In genomic region chr20:1312308-1312707, GRCh38 we compare ENCODE assay signal across 1 cellular context.
TF ChIP-seq lines count a peak whose summit lies in the region.

No MANE protein-coding gene starts in this region.

TF ChIP-seq in GM23338, 12 proteins besides CTCF, POLR2A, EP300 and RAD21 (continued from another document):
- TF ChIP-seq, protein P1, sequence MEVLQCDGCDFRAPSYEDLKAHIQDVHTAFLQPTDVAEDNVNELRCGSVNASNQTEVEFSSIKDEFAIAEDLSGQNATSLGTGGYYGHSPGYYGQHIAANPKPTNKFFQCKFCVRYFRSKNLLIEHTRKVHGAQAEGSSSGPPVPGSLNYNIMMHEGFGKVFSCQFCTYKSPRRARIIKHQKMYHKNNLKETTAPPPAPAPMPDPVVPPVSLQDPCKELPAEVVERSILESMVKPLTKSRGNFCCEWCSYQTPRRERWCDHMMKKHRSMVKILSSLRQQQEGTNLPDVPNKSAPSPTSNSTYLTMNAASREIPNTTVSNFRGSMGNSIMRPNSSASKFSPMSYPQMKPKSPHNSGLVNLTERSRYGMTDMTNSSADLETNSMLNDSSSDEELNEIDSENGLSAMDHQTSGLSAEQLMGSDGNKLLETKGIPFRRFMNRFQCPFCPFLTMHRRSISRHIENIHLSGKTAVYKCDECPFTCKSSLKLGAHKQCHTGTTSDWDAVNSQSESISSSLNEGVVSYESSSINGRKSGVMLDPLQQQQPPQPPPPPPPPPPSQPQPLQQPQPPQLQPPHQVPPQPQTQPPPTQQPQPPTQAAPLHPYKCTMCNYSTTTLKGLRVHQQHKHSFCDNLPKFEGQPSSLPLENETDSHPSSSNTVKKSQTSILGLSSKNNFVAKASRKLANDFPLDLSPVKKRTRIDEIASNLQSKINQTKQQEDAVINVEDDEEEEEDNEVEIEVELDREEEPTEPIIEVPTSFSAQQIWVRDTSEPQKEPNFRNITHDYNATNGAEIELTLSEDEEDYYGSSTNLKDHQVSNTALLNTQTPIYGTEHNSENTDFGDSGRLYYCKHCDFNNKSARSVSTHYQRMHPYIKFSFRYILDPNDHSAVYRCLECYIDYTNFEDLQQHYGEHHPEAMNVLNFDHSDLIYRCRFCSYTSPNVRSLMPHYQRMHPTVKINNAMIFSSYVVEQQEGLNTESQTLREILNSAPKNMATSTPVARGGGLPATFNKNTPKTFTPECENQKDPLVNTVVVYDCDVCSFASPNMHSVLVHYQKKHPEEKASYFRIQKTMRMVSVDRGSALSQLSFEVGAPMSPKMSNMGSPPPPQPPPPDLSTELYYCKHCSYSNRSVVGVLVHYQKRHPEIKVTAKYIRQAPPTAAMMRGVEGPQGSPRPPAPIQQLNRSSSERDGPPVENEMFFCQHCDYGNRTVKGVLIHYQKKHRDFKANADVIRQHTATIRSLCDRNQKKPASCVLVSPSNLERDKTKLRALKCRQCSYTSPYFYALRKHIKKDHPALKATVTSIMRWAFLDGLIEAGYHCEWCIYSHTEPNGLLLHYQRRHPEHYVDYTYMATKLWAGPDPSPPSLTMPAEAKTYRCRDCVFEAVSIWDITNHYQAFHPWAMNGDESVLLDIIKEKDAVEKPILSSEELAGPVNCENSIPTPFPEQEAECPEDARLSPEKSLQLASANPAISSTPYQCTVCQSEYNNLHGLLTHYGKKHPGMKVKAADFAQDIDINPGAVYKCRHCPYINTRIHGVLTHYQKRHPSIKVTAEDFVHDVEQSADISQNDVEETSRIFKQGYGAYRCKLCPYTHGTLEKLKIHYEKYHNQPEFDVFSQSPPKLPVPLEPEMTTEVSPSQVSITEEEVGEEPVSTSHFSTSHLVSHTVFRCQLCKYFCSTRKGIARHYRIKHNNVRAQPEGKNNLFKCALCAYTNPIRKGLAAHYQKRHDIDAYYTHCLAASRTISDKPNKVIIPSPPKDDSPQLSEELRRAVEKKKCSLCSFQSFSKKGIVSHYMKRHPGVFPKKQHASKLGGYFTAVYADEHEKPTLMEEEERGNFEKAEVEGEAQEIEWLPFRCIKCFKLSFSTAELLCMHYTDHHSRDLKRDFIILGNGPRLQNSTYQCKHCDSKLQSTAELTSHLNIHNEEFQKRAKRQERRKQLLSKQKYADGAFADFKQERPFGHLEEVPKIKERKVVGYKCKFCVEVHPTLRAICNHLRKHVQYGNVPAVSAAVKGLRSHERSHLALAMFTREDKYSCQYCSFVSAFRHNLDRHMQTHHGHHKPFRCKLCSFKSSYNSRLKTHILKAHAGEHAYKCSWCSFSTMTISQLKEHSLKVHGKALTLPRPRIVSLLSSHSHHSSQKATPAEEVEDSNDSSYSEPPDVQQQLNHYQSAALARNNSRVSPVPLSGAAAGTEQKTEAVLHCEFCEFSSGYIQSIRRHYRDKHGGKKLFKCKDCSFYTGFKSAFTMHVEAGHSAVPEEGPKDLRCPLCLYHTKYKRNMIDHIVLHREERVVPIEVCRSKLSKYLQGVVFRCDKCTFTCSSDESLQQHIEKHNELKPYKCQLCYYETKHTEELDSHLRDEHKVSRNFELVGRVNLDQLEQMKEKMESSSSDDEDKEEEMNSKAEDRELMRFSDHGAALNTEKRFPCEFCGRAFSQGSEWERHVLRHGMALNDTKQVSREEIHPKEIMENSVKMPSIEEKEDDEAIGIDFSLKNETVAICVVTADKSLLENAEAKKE (CRISPR knock-in tag; IDR thresholded peaks at IDR 0.05), result no peak
- TF ChIP-seq EZH2phosphoT487 (IDR thresholded peaks at IDR 0.05; ENCODE audit: unreplicated experiment) (no peak), POLR2AphosphoS5 (IDR thresholded peaks at IDR 0.05; ENCODE audit: low read depth) (no peak), STAT1 (IDR thresholded peaks at IDR 0.05; ENCODE audit: unreplicated experiment) (no peak), ZNF331 (CRISPR knock-in tag; IDR thresholded peaks at IDR 0.05; ENCODE audit: low read depth) (no peak), JUNB (IDR thresholded peaks at IDR 0.05; ENCODE audit: unreplicated experiment) (no peak), NANOG (IDR thresholded peaks at IDR 0.05; ENCODE audit: borderline replicate concordance) (no peak)
- TF ChIP-seq, protein P2, sequence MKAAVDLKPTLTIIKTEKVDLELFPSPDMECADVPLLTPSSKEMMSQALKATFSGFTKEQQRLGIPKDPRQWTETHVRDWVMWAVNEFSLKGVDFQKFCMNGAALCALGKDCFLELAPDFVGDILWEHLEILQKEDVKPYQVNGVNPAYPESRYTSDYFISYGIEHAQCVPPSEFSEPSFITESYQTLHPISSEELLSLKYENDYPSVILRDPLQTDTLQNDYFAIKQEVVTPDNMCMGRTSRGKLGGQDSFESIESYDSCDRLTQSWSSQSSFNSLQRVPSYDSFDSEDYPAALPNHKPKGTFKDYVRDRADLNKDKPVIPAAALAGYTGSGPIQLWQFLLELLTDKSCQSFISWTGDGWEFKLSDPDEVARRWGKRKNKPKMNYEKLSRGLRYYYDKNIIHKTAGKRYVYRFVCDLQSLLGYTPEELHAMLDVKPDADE (IDR thresholded peaks at IDR 0.05), result no peak
